Comparison of ENCODE assay signal across 8 cellular contexts in the genomic region with DNA sequence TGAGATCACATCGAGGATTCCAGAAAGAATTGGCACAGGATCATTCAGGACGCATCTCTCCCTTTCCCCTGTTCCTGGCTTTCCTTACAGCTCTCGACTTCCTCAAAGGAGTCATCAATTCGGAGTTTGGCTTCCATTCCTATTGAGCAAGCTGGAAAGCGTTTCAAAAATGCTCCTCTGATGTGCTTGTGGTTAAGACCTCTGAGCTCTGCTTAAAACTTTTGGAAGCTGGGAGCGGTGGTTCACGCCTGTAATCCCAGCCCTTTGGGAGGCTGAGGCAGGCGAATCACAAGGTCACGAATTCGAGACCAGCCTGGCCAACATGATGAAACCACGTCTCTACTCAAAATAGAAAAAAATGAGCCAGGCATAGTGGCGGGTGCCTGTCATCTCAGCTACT.
DNase-seq lines count a peak whose midpoint lies in the region; TF ChIP-seq lines count a peak whose summit lies in the region.
"Not testable (repeated sequence)": the region's sequence is repeated elsewhere in the genome, so short reads cannot be mapped to it uniquely, and the experiment has no call there.

No MANE protein-coding gene starts in this region.

- not testable (repeated sequence) for TF ChIP-seq CTCF in AG09319 (IDR thresholded peaks at IDR 0.05; ENCODE audit: low read depth, low read length); astrocyte of the spinal cord (IDR thresholded peaks at IDR 0.05; ENCODE audit: low read depth, low read length)

- H3K4me3 ChIP-seq in astrocyte of the spinal cord (ENCODE audit: low read depth, low read length) = not testable (repeated sequence)

- in situ Hi-C loops in astrocyte of the spinal cord (cut with HindIII; ENCODE audit: low sequenced_read_pairs) = not testable (repeated sequence)

- peak; percentile 1 for DNase-seq in AG09319 (ENCODE audit: extremely low read depth, low read depth)
- DNase-seq in GM04504 (ENCODE audit: low read depth) = peak; percentile 53
- DNase-seq in HT1080 (ENCODE audit: low read depth) = peak; percentile 22
- DNase-seq in RPMI7951 (ENCODE audit: low read depth) = peak; percentile 38
- peak; percentile 0 for DNase-seq in astrocyte of the spinal cord (ENCODE audit: low read depth, low spot score)
- DNase-seq in fibroblast of gingiva (ENCODE audit: low read depth) = peak; percentile 27
- DNase-seq in glomerular visceral epithelial cell (ENCODE audit: extremely low spot score) = peak; percentile 27
- DNase-seq in stromal cell of bone marrow (ENCODE audit: low read depth) = peak; percentile 83

Comparison
In these comparisons a context has a peak if more than half of its experiments do, and no peak if none do; other contexts are left out.
1. DNase-seq: peak in every context shown above with its lines; median percentile 83 in stromal cell of bone marrow; 53 in GM04504; 38 in RPMI7951; 27 in fibroblast of gingiva; 27 in glomerular visceral epithelial cell; 22 in HT1080; 1 in AG09319; 0 in astrocyte of the spinal cord.